Comparison of ENCODE assay signal across 11 cellular contexts in genomic region chr15:59191855-59192237, GRCh38. TPM values are rescaled to one million over a fixed set of nuclear protein-coding genes. Genes with fewer than 3 reads are reported as not detected.
DNase-seq lines count a peak whose midpoint lies in the region; ATAC-seq and TF ChIP-seq lines count a peak whose summit lies in the region.
"Had no signal": no experiment of that assay in that cellular context is flagged by ENCODE, and none has a peak within 500 bp of the region (broad histone marks: within the 10 kb centered on the region; RNA-seq: fewer than 3 reads in every experiment).

No MANE protein-coding gene starts in this region.

- ATAC-seq in gastroesophageal sphincter = no peak
- no peak for ATAC-seq in GM19397 (IDR thresholded peaks at IDR 0.05; ENCODE audit: unreplicated experiment)

- H3K36me3 ChIP-seq in testis (ENCODE audit: low read depth, missing control alignments) (no peaks in the 10 kb centered on the region), gastroesophageal sphincter (peaks cover 0 to 78% of the 10 kb centered on the region in 2 donors)

- TF ChIP-seq CTCF in AG09309 (IDR thresholded peaks at IDR 0.05; ENCODE audit: control insufficient read depth, insufficient read depth, low read depth, low read length, missing control alignments) (no peak), choroid plexus epithelial cell (conservative IDR thresholded peaks at IDR 0.05; ENCODE audit: low read depth, low read length) (no peak), testis (IDR thresholded peaks at IDR 0.05) (no peak), gastroesophageal sphincter (IDR thresholded peaks at IDR 0.05) (no peak)

- H3K4me3 ChIP-seq in AG09309 (ENCODE audit: control insufficient read depth, low read depth, low read length) (no peak overlapping the region; the same call in 1 of the 2 replicates), choroid plexus epithelial cell (ENCODE audit: low read depth, low read length) (no peak overlapping the region), testis (no peak overlapping the region), gastroesophageal sphincter (no peak overlapping the region)

- DNase-seq in AG09309 (ENCODE audit: low read depth) (peak; percentile 97), M059J (ENCODE audit: low read depth) (peak; percentile 96), choroid plexus epithelial cell (ENCODE audit: low read depth) (peak; percentile 82), lung microvascular endothelial cell (ENCODE audit: low read depth in 2 of 2) (peak; percentile 17 to 86), testis (no peak), NCI-H1048 (lab: John Stamatoyannopoulos, UW) (no peak)
- DNase-seq: midbrain, NCI-H510A had no signal

- no peak overlapping the region for H3K27ac ChIP-seq in testis
- no peak overlapping the region for H3K27ac ChIP-seq in gastroesophageal sphincter

- 92% methylated on average over 6 of the region's 6 CpGs for WGBS in testis, 2 donors
- 67 to 88% methylated on average over 4 to 5 of the region's 6 CpGs for WGBS in gastroesophageal sphincter (ENCODE audit: low coverage in 1 of 2), 2 donors

- TF ChIP-seq POLR2A in testis (IDR thresholded peaks at IDR 0.05) (no peak), gastroesophageal sphincter (IDR thresholded peaks at IDR 0.05) (no peak)

- intact Hi-C loops in testis (cut with DNase I; ENCODE audit: low total_unique reads) = no loop called here

- H3K9me3 ChIP-seq in testis (no peaks in the 10 kb centered on the region), gastroesophageal sphincter (peaks cover 0 to 7% (median 0%) of the 10 kb centered on the region in 3 donors)

- TF ChIP-seq EP300 in gastroesophageal sphincter (IDR thresholded peaks at IDR 0.05) = no peak

- H3K4me1 ChIP-seq in testis = no peaks in the 10 kb centered on the region
- H3K4me1 ChIP-seq in gastroesophageal sphincter = peaks cover 0 to 12% (median 0%) of the 10 kb centered on the region in 3 donors

- H3K27me3 ChIP-seq in testis (no peaks in the 10 kb centered on the region), gastroesophageal sphincter (no peaks in the 10 kb centered on the region)

RNA-seq across cellular contexts. Expression of gene LDHAL6B, which starts 14.8 kb away (rescaled TPM):
- not detected in 2 replicates for total RNA-seq in M059J (2014; rRNA removed; shearing (Covaris generic))
- total RNA-seq in lung microvascular endothelial cell (not detected in 2 replicates), testis (10 to 100 TPM; 18.6 to 22.6 TPM), gastroesophageal sphincter (under 1 TPM in 1 of 4 donors, not detected in 3; 0.54 TPM)
- 119 TPM for polyA plus RNA-seq in testis (ENCODE audit: insufficient read depth, low read depth, low replicate concordance)
- total RNA-seq: activated CD8-positive, alpha-beta memory T cell treated with anti-CD3 and anti-CD28 coated beads for 36 hours had no signal

Comparison
In these comparisons a context has a peak if more than half of its experiments do, and no peak if none do; other contexts are left out.
1. DNase-seq: peak in AG09309 (single experiment), M059J (single experiment), choroid plexus epithelial cell (single experiment) and lung microvascular endothelial cell (2 of 2); none in testis (single experiment) and NCI-H1048 (single experiment).
2. RNA of gene LDHAL6B, which starts 14.8 kb away (total RNA-seq): 18.6 to 22.6 TPM in testis; not detected in M059J, not detected in lung microvascular endothelial cell and 0.54 TPM in gastroesophageal sphincter; every median in the first group is over 10 times any median in the second.